Comparison of ENCODE assay signal across 8 cellular contexts in genomic region chr5:179906795-179907569, GRCh38. TPM values are rescaled to one million over a fixed set of nuclear protein-coding genes. Genes with fewer than 3 reads are reported as not detected.
DNase-seq lines count a peak whose midpoint lies in the region; ATAC-seq and TF ChIP-seq lines count a peak whose summit lies in the region.

No MANE protein-coding gene starts in this region.

- 0 out of 2 replicates have a peak overlapping the region, but pooled peaks have one; percentile 10 for H3K9ac ChIP-seq in HUES48 (ENCODE audit: low read depth, low read length)

- POLR2A ChIA-PET in activated CD4-positive, alpha-beta memory T cell treated with anti-CD3 and anti-CD28 coated beads, Interleukin-2, amount 10 ng/mL, durations not matched to agents 7 days and 5 days (lab: Charles Lee) = interaction anchor here (1.1 to 1.3 kb wide), 6 partner anchors 48 to 1703 kb away, joined by 3 to 5 read pairs (median 3); partner anchors contain the start of genes HNRNPAB, MAML1, MRNIP and SQSTM1

- WGBS in esophagus muscularis mucosa = 15% methylated on average over 21 of the region's 54 CpGs

- H3K36me3 ChIP-seq in HUES48 (ENCODE audit: control insufficient read depth, insufficient read depth, low read length) (peaks cover 26% of the 10 kb centered on the region), esophagus muscularis mucosa (peaks cover 9 to 32% (median 28%) of the 10 kb centered on the region in 4 donors)

- H3K4me1 ChIP-seq in HUES48 (ENCODE audit: control insufficient read depth, insufficient read depth, low read length) (peaks cover 4% of the 10 kb centered on the region; the same call in 1 of the 2 replicates), esophagus muscularis mucosa (peaks cover 18 to 27% (median 24%) of the 10 kb centered on the region in 4 donors)

- H3K4me1 Mint-ChIP-seq in activated CD4-positive, alpha-beta memory T cell treated with anti-CD3 and anti-CD28 coated beads, Interleukin-2, amount 10 ng/mL, durations not matched to agents 7 days and 5 days = peaks cover 15% of the 10 kb centered on the region
- H3K4me1 Mint-ChIP-seq in nephron = peaks cover 5% of the 10 kb centered on the region

- H3K4me3 ChIP-seq in HUES48 (ENCODE audit: low read depth, low read length) = peak overlapping the region; percentile 67
- peak overlapping the region; percentile 69 to 88 (median 72) for H3K4me3 ChIP-seq in esophagus muscularis mucosa

- TF ChIP-seq EP300 in esophagus muscularis mucosa (IDR thresholded peaks at IDR 0.05) = no peak

- TF ChIP-seq CTCF in esophagus muscularis mucosa (IDR thresholded peaks at IDR 0.05) (no peak), nephron (IDR thresholded peaks at IDR 0.05; ENCODE audit: unreplicated experiment in 3 of 3) (no peak)

- intact Hi-C loops in esophagus muscularis mucosa (cut with DNase I) = loop anchor here (2.0 to 10.0 kb wide), 4 partner anchors 45 to 168 kb away; partner anchors contain the start of genes MGAT4B and RNF130

- DNase-seq in SIG-M5 treated with dmso at 0.1 percent for 504 hours (lab: John Stamatoyannopoulos, UW; ENCODE audit: unreplicated experiment) = peak; percentile 35
- no peak for DNase-seq in SIG-M5 (lab: John Stamatoyannopoulos, UW)
- DNase-seq in activated CD4-positive, alpha-beta memory T cell treated with anti-CD3 and anti-CD28 coated beads, Interleukin-2, amount 10 ng/mL, durations not matched to agents 7 days and 5 days = peak; percentile 32
- DNase-seq in esophagus muscularis mucosa (ENCODE audit: extremely low spot score) = no peak
- DNase-seq in NCI-H2196 (lab: John Stamatoyannopoulos, UW; ENCODE audit: unreplicated experiment) = no peak

- peak overlapping the region; percentile 87 for H3K4me3 Mint-ChIP-seq in activated CD4-positive, alpha-beta memory T cell treated with anti-CD3 and anti-CD28 coated beads, Interleukin-2, amount 10 ng/mL, durations not matched to agents 7 days and 5 days
- H3K4me3 Mint-ChIP-seq in nephron = peak overlapping the region; percentile 88 to 91 (median 91)

- H3K27ac Mint-ChIP-seq in activated CD4-positive, alpha-beta memory T cell treated with anti-CD3 and anti-CD28 coated beads, Interleukin-2, amount 10 ng/mL, durations not matched to agents 7 days and 5 days = peak overlapping the region; percentile 62
- H3K27ac Mint-ChIP-seq in nephron = peak overlapping the region in 2 of 3 experiments; percentile 39 to 56

- no peaks in the 10 kb centered on the region for H3K27me3 ChIP-seq in HUES48 (ENCODE audit: control insufficient read depth, insufficient read depth, low read length)
- H3K27me3 ChIP-seq in esophagus muscularis mucosa = no peaks in the 10 kb centered on the region

- H3K9me3 Mint-ChIP-seq in activated CD4-positive, alpha-beta memory T cell treated with anti-CD3 and anti-CD28 coated beads, Interleukin-2, amount 10 ng/mL, durations not matched to agents 7 days and 5 days = no peaks in the 10 kb centered on the region
- no peaks in the 10 kb centered on the region for H3K9me3 Mint-ChIP-seq in nephron

- no peak for TF ChIP-seq POLR2A in esophagus muscularis mucosa (IDR thresholded peaks at IDR 0.05; ENCODE audit: low read depth)

- CTCF ChIA-PET in activated CD4-positive, alpha-beta memory T cell treated with anti-CD3 and anti-CD28 coated beads, Interleukin-2, amount 10 ng/mL, durations not matched to agents 7 days and 5 days (lab: Charles Lee) = interaction anchor here (1.1 to 3.0 kb wide), 3 partner anchors 101 to 144 kb away, joined by 3 to 19 read pairs (median 5); no protein-coding TSS in a partner anchor

- H3K36me3 Mint-ChIP-seq in activated CD4-positive, alpha-beta memory T cell treated with anti-CD3 and anti-CD28 coated beads, Interleukin-2, amount 10 ng/mL, durations not matched to agents 7 days and 5 days (ENCODE audit: low read depth) = peaks cover 17% of the 10 kb centered on the region
- H3K36me3 Mint-ChIP-seq in nephron (ENCODE audit: low read depth) = peaks cover 17% of the 10 kb centered on the region

- no peaks in the 10 kb centered on the region for H3K9me3 ChIP-seq in HUES48 (ENCODE audit: control insufficient read depth, insufficient read depth, low read length)
- H3K9me3 ChIP-seq in esophagus muscularis mucosa = no peaks in the 10 kb centered on the region

- ATAC-seq in GM18861 (IDR thresholded peaks at IDR 0.05; ENCODE audit: unreplicated experiment) = no peak

- H3K27ac ChIP-seq in HUES48 (ENCODE audit: low read depth, low read length) = no peak overlapping the region
- peak overlapping the region; percentile 75 to 84 (median 80) for H3K27ac ChIP-seq in esophagus muscularis mucosa (replicated peaks in 1 of 4)

- no peaks in the 10 kb centered on the region for H3K27me3 Mint-ChIP-seq in activated CD4-positive, alpha-beta memory T cell treated with anti-CD3 and anti-CD28 coated beads, Interleukin-2, amount 10 ng/mL, durations not matched to agents 7 days and 5 days
- H3K27me3 Mint-ChIP-seq in nephron (ENCODE audit: low read depth) = no peaks in the 10 kb centered on the region

RNA-seq across cellular contexts. Expression of gene TBC1D9B, which starts 0.7 kb away (rescaled TPM):
- 10 to 100 TPM; 64.1 to 69.2 TPM for total RNA-seq in activated CD4-positive, alpha-beta memory T cell treated with anti-CD3 and anti-CD28 coated beads, Interleukin-2, amount 10 ng/mL, durations not matched to agents 7 days and 5 days
- total RNA-seq in esophagus muscularis mucosa = 100 to 1,000 TPM in 2 of 4 donors, 10 to 100 TPM in 2; 80.2 to 229 (median 143) TPM

RNA-seq across cellular contexts. Expression of gene MRNIP, which starts 48.4 kb away (rescaled TPM):
- total RNA-seq in activated CD4-positive, alpha-beta memory T cell treated with anti-CD3 and anti-CD28 coated beads, Interleukin-2, amount 10 ng/mL, durations not matched to agents 7 days and 5 days = 10 to 100 TPM; 17.0 to 19.5 TPM
- total RNA-seq in esophagus muscularis mucosa = 10 to 100 TPM; 21.2 to 34.2 (median 23.3) TPM

Comparison
In these comparisons a context has a peak if more than half of its experiments do, and no peak if none do; other contexts are left out.
1. DNase-seq: peak in SIG-M5 treated with dmso at 0.1 percent for 504 hours (single experiment) and activated CD4-positive, alpha-beta memory T cell treated with anti-CD3 and anti-CD28 coated beads, Interleukin-2, amount 10 ng/mL, durations not matched to agents 7 days and 5 days (single experiment); none in SIG-M5 (single experiment), esophagus muscularis mucosa (single experiment) and NCI-H2196 (single experiment).